Comparison of ENCODE assay signal across 20 cellular contexts in genomic region chr4:10438924-10439323, GRCh38.
"Had no signal": no experiment of that assay in that cellular context is flagged by ENCODE, and none has a peak within 500 bp of the region (broad histone marks: within the 10 kb centered on the region; RNA-seq: fewer than 3 reads in every experiment).

No MANE protein-coding gene starts in this region.

- DNase-seq: activated CD4-positive, alpha-beta T cell treated with anti-CD3 and anti-CD28 coated beads for 1 hour; activated CD4-positive, alpha-beta T cell treated with anti-CD3 and anti-CD28 coated beads, Interleukin-2, amount 50 U/mL, for 1 hour; activated CD8-positive, alpha-beta memory T cell treated with anti-CD3 and anti-CD28 coated beads, Interleukin-2, amount 50 U/mL, for 4 hours; activated CD8-positive, alpha-beta T cell treated with anti-CD3 and anti-CD28 coated beads, Interleukin-2, amount 10 ng/mL, durations not matched to agents 7 days and 5 days; activated naive CD4-positive, alpha-beta T cell treated with Interleukin-2 at 50 U/mL for 16 hours; activated naive CD8-positive, alpha-beta T cell treated with anti-CD3 and anti-CD28 coated beads for 36 hours; activated T-cell treated with anti-CD3 and anti-CD28 coated beads, Interleukin-2, amount 50 U/mL, for 24 hours; central memory CD4-positive, alpha-beta T cell; dorsolateral prefrontal cortex; effector memory CD8-positive, alpha-beta T cell; glutamatergic neuron; hippocampal formation; stimulated activated CD4-positive, alpha-beta T cell treated with anti-CD3 and anti-CD28 coated beads, Interleukin-2, amount 100 ng/mL, for 48 hours; stimulated activated CD8-positive, alpha-beta memory T cell treated with anti-CD3 and anti-CD28 coated beads, Interleukin-4, amount 100 ng/mL, for 48 hours; stimulated activated naive CD4-positive, alpha-beta T cell; T-helper 9 cell; upper lobe of left lung had no signal

- H3K4me3 Mint-ChIP-seq: activated CD8-positive, alpha-beta T cell treated with anti-CD3 and anti-CD28 coated beads, Interleukin-2, amount 10 ng/mL, durations not matched to agents 7 days and 5 days; activated naive CD8-positive, alpha-beta T cell treated with anti-CD3 and anti-CD28 coated beads for 36 hours; activated T-cell treated with anti-CD3 and anti-CD28 coated beads, Interleukin-2, amount 50 U/mL, for 24 hours; effector memory CD8-positive, alpha-beta T cell; memory B cell; natural killer cell treated with Interleukin-12 subunit alpha and Interleukin-12 subunit beta and Interleukin-15 and Interleukin-18, amount 100 ng/mL, for 72 hours had no signal

- H3K27me3 Mint-ChIP-seq: activated naive CD8-positive, alpha-beta T cell treated with anti-CD3 and anti-CD28 coated beads for 36 hours; activated T-cell treated with anti-CD3 and anti-CD28 coated beads, Interleukin-2, amount 50 U/mL, for 24 hours; effector memory CD8-positive, alpha-beta T cell; memory B cell; natural killer cell treated with Interleukin-12 subunit alpha and Interleukin-12 subunit beta and Interleukin-15 and Interleukin-18, amount 100 ng/mL, for 72 hours had no signal

- H3K27ac Mint-ChIP-seq: activated CD8-positive, alpha-beta T cell treated with anti-CD3 and anti-CD28 coated beads, Interleukin-2, amount 10 ng/mL, durations not matched to agents 7 days and 5 days; activated naive CD8-positive, alpha-beta T cell treated with anti-CD3 and anti-CD28 coated beads for 36 hours; activated T-cell treated with anti-CD3 and anti-CD28 coated beads, Interleukin-2, amount 50 U/mL, for 24 hours; activated T-helper 2 cell treated with anti-CD3 and anti-CD28 coated beads, Interferon-gamma antibody, Interleukin-2, Interleukin-4, amounts not matched to agents 10 μg/mL and 5 μg/mL and 100 μg/mL, durations not matched to agents 14 hours and 24 hours and 36 hours; effector memory CD8-positive, alpha-beta T cell; memory B cell; natural killer cell treated with Interleukin-12 subunit alpha and Interleukin-12 subunit beta and Interleukin-15 and Interleukin-18, amount 100 ng/mL, for 72 hours had no signal

- ATAC-seq: activated CD8-positive, alpha-beta T cell treated with anti-CD3 and anti-CD28 coated beads, Interleukin-2, amount 10 ng/mL, durations not matched to agents 7 days and 5 days; effector memory CD8-positive, alpha-beta T cell; natural killer cell treated with Interleukin-12 subunit alpha and Interleukin-12 subunit beta and Interleukin-15 and Interleukin-18, amount 100 ng/mL, for 72 hours had no signal
